1 cellular context compared by ENCODE assay signal in the genomic region with DNA sequence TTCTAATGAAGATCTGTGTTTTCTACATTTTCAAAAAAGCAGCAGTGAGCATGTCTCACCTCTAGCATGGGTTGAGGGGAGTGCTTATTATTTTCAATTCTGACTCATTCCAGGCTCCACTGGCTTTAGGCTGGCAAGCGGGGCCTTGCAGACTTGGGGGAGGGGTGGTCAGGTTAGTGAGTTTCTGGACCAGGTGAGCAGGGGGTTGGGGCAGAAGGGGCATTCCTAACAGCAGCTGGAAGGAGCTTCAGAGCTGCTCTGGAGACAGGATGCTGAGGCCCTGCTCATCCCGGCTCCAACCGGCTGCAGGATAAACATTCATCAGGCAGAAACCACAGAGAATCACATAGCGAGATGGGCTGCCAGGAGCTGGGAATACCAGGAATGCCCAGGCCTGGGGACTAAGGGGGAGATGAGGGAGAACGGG.
TF ChIP-seq lines count a peak whose summit lies in the region.

No MANE protein-coding gene starts in this region.

TF ChIP-seq in IMR-90, 13 proteins besides CTCF, POLR2A, EP300 and RAD21:
- TF ChIP-seq CEBPB (IDR thresholded peaks at IDR 0.05; ENCODE audit: low read depth, low read length) (no peak), BHLHE40 (IDR thresholded peaks at IDR 0.05; ENCODE audit: low read depth, low read length) (no peak), ELK1 (IDR thresholded peaks at IDR 0.05; ENCODE audit: borderline replicate concordance, low read depth, low read length) (no peak), MAFK (IDR thresholded peaks at IDR 0.05; ENCODE audit: low read depth, low read length) (no peak)
